ENCODE assay signal across 1 cellular context in genomic region chr12:122499991-122500684, GRCh38.
TF ChIP-seq lines count a peak whose summit lies in the region.

No MANE protein-coding gene starts in this region.

TF ChIP-seq in A549, 52 proteins besides CTCF, POLR2A, EP300 and RAD21 (continued from another document):
- TF ChIP-seq E2F6 (IDR thresholded peaks at IDR 0.05; ENCODE audit: borderline replicate concordance, low read depth) (no peak; the same call in 1 of the 2 replicates), NPAS2 (CRISPR knock-in tag; IDR thresholded peaks at IDR 0.05; ENCODE audit: borderline replicate concordance) (no peak), MAZ (IDR thresholded peaks at IDR 0.05; ENCODE audit: borderline replicate concordance, low read depth, low read length) (no peak), FOXS1 (CRISPR knock-in tag; IDR thresholded peaks at IDR 0.05) (no peak), ELK1 (IDR thresholded peaks at IDR 0.05; ENCODE audit: low read depth, low read length) (no peak), CHD2 (IDR thresholded peaks at IDR 0.05; ENCODE audit: low read length, partially characterized antibody) (no peak), RNF2 (IDR thresholded peaks at IDR 0.05; ENCODE audit: borderline replicate concordance, low read depth) (no peak), NR3C1 (IDR thresholded peaks at IDR 0.05) (no peak), JUN (IDR thresholded peaks at IDR 0.05) (no peak), CBX8 (IDR thresholded peaks at IDR 0.05) (no peak), ZSCAN20 (CRISPR knock-in tag; IDR thresholded peaks at IDR 0.05) (no peak), RARB (CRISPR knock-in tag; IDR thresholded peaks at IDR 0.05) (no peak), TP53 (CRISPR knock-in tag; IDR thresholded peaks at IDR 0.05) (no peak)
